In the genomic region with DNA sequence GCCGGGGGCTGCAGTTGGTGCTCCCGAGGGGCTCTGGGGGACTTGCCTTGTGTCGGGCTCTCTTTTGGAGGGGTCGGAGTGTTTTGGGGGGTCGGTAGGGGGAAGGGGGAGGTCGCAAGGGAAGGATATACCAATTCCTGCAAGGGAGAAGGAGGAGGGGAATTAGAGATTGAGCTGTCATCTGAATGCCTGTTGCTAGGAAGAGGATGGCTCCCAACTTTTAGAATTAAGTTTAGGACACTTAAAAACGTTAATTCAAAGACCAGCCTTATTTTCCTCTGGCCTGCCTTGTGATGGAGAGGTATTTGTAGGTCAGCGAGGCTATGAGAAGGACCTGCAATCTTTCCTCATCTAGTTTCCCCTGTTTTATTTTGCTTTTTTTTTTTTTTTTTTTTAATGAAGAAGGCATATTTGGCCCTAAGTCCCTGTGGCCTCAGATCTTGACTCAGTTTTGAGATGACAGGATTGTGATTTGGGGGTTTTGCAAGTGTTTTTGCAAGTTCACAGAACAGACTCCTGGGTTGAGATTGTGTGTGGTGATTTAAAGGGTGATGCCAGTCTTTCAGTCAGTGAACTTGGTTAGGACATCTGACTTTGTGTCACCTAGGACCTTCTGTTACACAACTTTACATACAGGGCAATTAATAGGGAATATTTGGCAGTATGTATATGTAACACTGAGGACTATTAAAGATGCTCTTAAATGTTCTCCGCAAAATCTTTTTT, we compare ENCODE assay signal across 7 cellular contexts. TPM values are rescaled to one million over a fixed set of nuclear protein-coding genes. Genes with fewer than 3 reads are reported as not detected.
DNase-seq lines count a peak whose midpoint lies in the region; ATAC-seq and TF ChIP-seq lines count a peak whose summit lies in the region.

No MANE protein-coding gene starts in this region.

- peaks cover 17% of the 10 kb centered on the region for H3F3A ChIP-seq in neural progenitor cell (ENCODE audit: low read depth)

- DNase-seq in GM20000 (ENCODE audit: low spot score) = peak; percentile 42
- peak in 1 of 2 experiments; percentile 20 for DNase-seq in SJCRH30
- no peak for DNase-seq in epithelial cell of proximal tubule (ENCODE audit: low read depth)
- DNase-seq in neural progenitor cell (ENCODE audit: low spot score) = no peak
- DNase-seq in NCI-H2081 treated with DMSO at 0.1 percent for 48 hours (lab: John Stamatoyannopoulos, UW) = no peak
- no peak for DNase-seq in foreskin melanocyte

- H3K36me3 Mint-ChIP-seq in neural progenitor cell = peaks cover 28% of the 10 kb centered on the region

- peak overlapping the region; percentile 87 for H3K27ac Mint-ChIP-seq in neural progenitor cell

- no peak for TF ChIP-seq CTCF in GM20000 (IDR thresholded peaks at IDR 0.05; ENCODE audit: extremely low read depth, missing control alignments)
- TF ChIP-seq CTCF in epithelial cell of proximal tubule (conservative IDR thresholded peaks at IDR 0.05; ENCODE audit: low read depth, low read length) = no peak
- TF ChIP-seq CTCF in neural progenitor cell (IDR thresholded peaks at IDR 0.05) = no peak

- H3K4me3 ChIP-seq in SJCRH30 = peak overlapping the region; percentile 75
- peak overlapping the region; percentile 86 for H3K4me3 ChIP-seq in epithelial cell of proximal tubule (ENCODE audit: low read depth, low read length)
- H3K4me3 ChIP-seq in neural progenitor cell = peak overlapping the region; percentile 89

- H3K9me3 Mint-ChIP-seq in neural progenitor cell = peaks cover 13% of the 10 kb centered on the region

- H3K4me2 ChIP-seq in neural progenitor cell = peak overlapping the region; percentile 82

- peak overlapping the region; percentile 54 for H3K9ac ChIP-seq in neural progenitor cell

- H2AFZ ChIP-seq in neural progenitor cell (replicated peaks) = peak overlapping the region; percentile 100

- peak overlapping the region; percentile 97 for H3K4me3 Mint-ChIP-seq in neural progenitor cell

- H3K79me2 ChIP-seq in neural progenitor cell (ENCODE audit: low read depth) = peaks cover 54% of the 10 kb centered on the region

- peaks cover 4% of the 10 kb centered on the region for H3K27me3 Mint-ChIP-seq in neural progenitor cell (ENCODE audit: insufficient read depth, low read depth)

- H4K20me1 ChIP-seq in neural progenitor cell (ENCODE audit: low read depth) = peaks cover 4% of the 10 kb centered on the region

- H3K9me3 ChIP-seq in SJCRH30 (replicated peaks) = no peaks in the 10 kb centered on the region
- H3K9me3 ChIP-seq in neural progenitor cell (ENCODE audit: low read depth) = no peaks in the 10 kb centered on the region

- H3K36me3 ChIP-seq in SJCRH30 (no peaks in the 10 kb centered on the region), neural progenitor cell (no peaks in the 10 kb centered on the region)

- H3K27me3 ChIP-seq in SJCRH30 = no peaks in the 10 kb centered on the region
- no peaks in the 10 kb centered on the region for H3K27me3 ChIP-seq in neural progenitor cell

- H3K4me1 ChIP-seq in SJCRH30 = 0 out of 2 replicates have a peak, but pooled peaks cover 6% of the 10 kb centered on the region
- peaks cover 25% of the 10 kb centered on the region for H3K4me1 ChIP-seq in neural progenitor cell

- peaks cover 31% of the 10 kb centered on the region for H3K4me1 Mint-ChIP-seq in neural progenitor cell

- H3K27ac ChIP-seq in SJCRH30 (peak overlapping the region; percentile 43), neural progenitor cell (peak overlapping the region; percentile 79)

- ATAC-seq in esophagus mucosa = no peak

RNA-seq across cellular contexts. Expression of a gene that starts 0.7 kb away (rescaled TPM):
- 33.9 and 35.3 TPM in 2 replicates for total RNA-seq in SJCRH30 (2014; rRNA removed; shearing (Covaris generic))
- total RNA-seq in epithelial cell of proximal tubule (12.6 and 23.9 TPM in 2 replicates), neural progenitor cell (ENCODE audit: low replicate concordance) (35.2 and 46.4 TPM in 2 replicates), esophagus mucosa (14.3 TPM)
